Comparison of ENCODE assay signal across 18 cellular contexts in genomic region chr1:245881767-245882391, GRCh38.
DNase-seq lines count a peak whose midpoint lies in the region; ATAC-seq and TF ChIP-seq lines count a peak whose summit lies in the region.
"Had no signal": no experiment of that assay in that cellular context is flagged by ENCODE, and none has a peak within 500 bp of the region (broad histone marks: within the 10 kb centered on the region; RNA-seq: fewer than 3 reads in every experiment).

No MANE protein-coding gene starts in this region.

- H3K9me3 ChIP-seq in upper lobe of right lung = no peaks in the 10 kb centered on the region
- H3K9me3 ChIP-seq: BE2C, HAP-1 had no signal

- no peaks in the 10 kb centered on the region for H3K36me3 ChIP-seq in upper lobe of right lung
- H3K36me3 ChIP-seq: HAP-1 had no signal

- no peaks in the 10 kb centered on the region for H3K27me3 Mint-ChIP-seq in mesothelial cell of epicardium (ENCODE audit: low read depth)
- H3K27me3 Mint-ChIP-seq: CD4-positive, alpha-beta memory T cell had no signal

- H3K4me1 ChIP-seq in upper lobe of right lung = no peaks in the 10 kb centered on the region

- H3K9me3 Mint-ChIP-seq in mesothelial cell of epicardium = peaks cover 16% of the 10 kb centered on the region

- H3K27me3 ChIP-seq in upper lobe of right lung = no peaks in the 10 kb centered on the region
- H3K27me3 ChIP-seq: BE2C had no signal

- peak; percentile 75 for ATAC-seq in upper lobe of right lung
- ATAC-seq in HG03045 (IDR thresholded peaks at IDR 0.05; ENCODE audit: unreplicated experiment) = no peak
- ATAC-seq: K562 had no signal

- H3K4me3 Mint-ChIP-seq in mesothelial cell of epicardium = no peak overlapping the region
- H3K4me3 Mint-ChIP-seq: CD4-positive, alpha-beta memory T cell had no signal

- H3K36me3 Mint-ChIP-seq in mesothelial cell of epicardium = peaks cover 14% of the 10 kb centered on the region

- peaks cover 12% of the 10 kb centered on the region for H3K4me1 Mint-ChIP-seq in mesothelial cell of epicardium
- H3K4me1 Mint-ChIP-seq: CD4-positive, alpha-beta memory T cell had no signal

- intact Hi-C loops in upper lobe of right lung (cut with DNase I) = no loop called here

- H3K4me3 ChIP-seq in NB4 (ENCODE audit: low read depth, low read length) (no peak overlapping the region), choroid plexus epithelial cell (ENCODE audit: low read depth, low read length) (no peak overlapping the region), upper lobe of right lung (no peak overlapping the region)
- H3K4me3 ChIP-seq: HAP-1, K562, PC-9, SK-N-MC had no signal

- no peak for TF ChIP-seq POLR2A in NB4 (IDR thresholded peaks at IDR 0.05; ENCODE audit: extremely low read depth, insufficient read length)

- TF ChIP-seq CTCF in NB4 (IDR thresholded peaks at IDR 0.05; ENCODE audit: low read depth, low read length) = no peak
- no peak for TF ChIP-seq CTCF in choroid plexus epithelial cell (conservative IDR thresholded peaks at IDR 0.05; ENCODE audit: low read depth, low read length)
- no peak for TF ChIP-seq CTCF in mesothelial cell of epicardium (IDR thresholded peaks at IDR 0.05; ENCODE audit: unreplicated experiment)
- no peak for TF ChIP-seq CTCF in upper lobe of right lung (IDR thresholded peaks at IDR 0.05)

- DNase-seq in NB4 (ENCODE audit: low read depth) (peak; percentile 22), choroid plexus epithelial cell (ENCODE audit: low read depth) (peak; percentile 80), mesothelial cell of epicardium (ENCODE audit: low spot score in 2 of 2, unreplicated experiment in 2 of 2) (no peak), upper lobe of right lung (no peak)
- no peak for DNase-seq in stimulated activated naive CD4-positive, alpha-beta T cell (lab: John Stamatoyannopoulos, UW)
- DNase-seq in activated effector memory CD4-positive, alpha-beta T cell treated with anti-CD3 and anti-CD28 coated beads, Interleukin-2, amount 50 U/mL, for 16 hours = no peak
- DNase-seq: BE2C; CD4-positive, alpha-beta memory T cell; DMS 273 treated with DMSO at 0.1 percent for 48 hours; NCI-H1930; NCI-H2171; NCI-H446 treated with DMSO at 0.1 percent for 48 hours; NCI-H748 treated with DMSO at 0.1 percent for 48 hours had no signal

- H3K27ac Mint-ChIP-seq in mesothelial cell of epicardium = peak overlapping the region; percentile 78
- H3K27ac Mint-ChIP-seq: CD4-positive, alpha-beta memory T cell had no signal

- H3K27ac ChIP-seq in upper lobe of right lung = peak overlapping the region; percentile 5
- H3K27ac ChIP-seq: PC-9, SK-N-MC had no signal

Comparison
In these comparisons a context has a peak if more than half of its experiments do, and no peak if none do; other contexts are left out.
1. DNase-seq: peak in NB4 (single experiment) and choroid plexus epithelial cell (single experiment); none in mesothelial cell of epicardium (0 of 2), upper lobe of right lung (single experiment), stimulated activated naive CD4-positive, alpha-beta T cell (0 of 6) and activated effector memory CD4-positive, alpha-beta T cell treated with anti-CD3 and anti-CD28 coated beads, Interleukin-2, amount 50 U/mL, for 16 hours (single experiment).